In genomic region chr5:177465044-177465443, GRCh38 we compare ENCODE assay signal across 2 cellular contexts.
TF ChIP-seq lines count a peak whose summit lies in the region.

No MANE protein-coding gene starts in this region.

TF ChIP-seq in HEK293, 187 proteins besides CTCF, POLR2A, EP300 and RAD21:
- TF ChIP-seq ZBTB49 (tag by site-specific recombination; IDR thresholded peaks at IDR 0.05; ENCODE audit: low read depth) (no peak), IKZF3 (tag by site-specific recombination; IDR thresholded peaks at IDR 0.05) (no peak), ZNF514 (tag by site-specific recombination; IDR thresholded peaks at IDR 0.05) (no peak), ZNF776 (tag by site-specific recombination; IDR thresholded peaks at IDR 0.05; ENCODE audit: borderline replicate concordance) (no peak), ZNF184 (tag by site-specific recombination; IDR thresholded peaks at IDR 0.05) (0 out of 2 replicates have a peak, but pooled peaks have one; percentile 12), ZNF544 (tag by site-specific recombination; IDR thresholded peaks at IDR 0.05) (no peak), ZNF146 (tag by site-specific recombination; IDR thresholded peaks at IDR 0.05) (peak; percentile 65), ZNF274 (IDR thresholded peaks at IDR 0.05; ENCODE audit: low read length) (no peak), ZNF274 (tag by site-specific recombination; IDR thresholded peaks at IDR 0.05; ENCODE audit: borderline replicate concordance) (no peak), ZNF2 (tag by site-specific recombination; IDR thresholded peaks at IDR 0.05) (no peak), ZNF302 (tag by site-specific recombination; IDR thresholded peaks at IDR 0.05; ENCODE audit: low read depth) (no peak)

TF ChIP-seq in GM23338, 12 proteins besides CTCF, POLR2A, EP300 and RAD21 (continued from another document):
- no peak for TF ChIP-seq REST (IDR thresholded peaks at IDR 0.05; ENCODE audit: unreplicated experiment)
- TF ChIP-seq EZH2 (IDR thresholded peaks at IDR 0.05; ENCODE audit: low read depth, unreplicated experiment): no peak
- TF ChIP-seq, protein P1, sequence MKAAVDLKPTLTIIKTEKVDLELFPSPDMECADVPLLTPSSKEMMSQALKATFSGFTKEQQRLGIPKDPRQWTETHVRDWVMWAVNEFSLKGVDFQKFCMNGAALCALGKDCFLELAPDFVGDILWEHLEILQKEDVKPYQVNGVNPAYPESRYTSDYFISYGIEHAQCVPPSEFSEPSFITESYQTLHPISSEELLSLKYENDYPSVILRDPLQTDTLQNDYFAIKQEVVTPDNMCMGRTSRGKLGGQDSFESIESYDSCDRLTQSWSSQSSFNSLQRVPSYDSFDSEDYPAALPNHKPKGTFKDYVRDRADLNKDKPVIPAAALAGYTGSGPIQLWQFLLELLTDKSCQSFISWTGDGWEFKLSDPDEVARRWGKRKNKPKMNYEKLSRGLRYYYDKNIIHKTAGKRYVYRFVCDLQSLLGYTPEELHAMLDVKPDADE (IDR thresholded peaks at IDR 0.05): no peak
- TF ChIP-seq STAT1 (IDR thresholded peaks at IDR 0.05; ENCODE audit: unreplicated experiment): no peak
- TF ChIP-seq, protein P2, sequence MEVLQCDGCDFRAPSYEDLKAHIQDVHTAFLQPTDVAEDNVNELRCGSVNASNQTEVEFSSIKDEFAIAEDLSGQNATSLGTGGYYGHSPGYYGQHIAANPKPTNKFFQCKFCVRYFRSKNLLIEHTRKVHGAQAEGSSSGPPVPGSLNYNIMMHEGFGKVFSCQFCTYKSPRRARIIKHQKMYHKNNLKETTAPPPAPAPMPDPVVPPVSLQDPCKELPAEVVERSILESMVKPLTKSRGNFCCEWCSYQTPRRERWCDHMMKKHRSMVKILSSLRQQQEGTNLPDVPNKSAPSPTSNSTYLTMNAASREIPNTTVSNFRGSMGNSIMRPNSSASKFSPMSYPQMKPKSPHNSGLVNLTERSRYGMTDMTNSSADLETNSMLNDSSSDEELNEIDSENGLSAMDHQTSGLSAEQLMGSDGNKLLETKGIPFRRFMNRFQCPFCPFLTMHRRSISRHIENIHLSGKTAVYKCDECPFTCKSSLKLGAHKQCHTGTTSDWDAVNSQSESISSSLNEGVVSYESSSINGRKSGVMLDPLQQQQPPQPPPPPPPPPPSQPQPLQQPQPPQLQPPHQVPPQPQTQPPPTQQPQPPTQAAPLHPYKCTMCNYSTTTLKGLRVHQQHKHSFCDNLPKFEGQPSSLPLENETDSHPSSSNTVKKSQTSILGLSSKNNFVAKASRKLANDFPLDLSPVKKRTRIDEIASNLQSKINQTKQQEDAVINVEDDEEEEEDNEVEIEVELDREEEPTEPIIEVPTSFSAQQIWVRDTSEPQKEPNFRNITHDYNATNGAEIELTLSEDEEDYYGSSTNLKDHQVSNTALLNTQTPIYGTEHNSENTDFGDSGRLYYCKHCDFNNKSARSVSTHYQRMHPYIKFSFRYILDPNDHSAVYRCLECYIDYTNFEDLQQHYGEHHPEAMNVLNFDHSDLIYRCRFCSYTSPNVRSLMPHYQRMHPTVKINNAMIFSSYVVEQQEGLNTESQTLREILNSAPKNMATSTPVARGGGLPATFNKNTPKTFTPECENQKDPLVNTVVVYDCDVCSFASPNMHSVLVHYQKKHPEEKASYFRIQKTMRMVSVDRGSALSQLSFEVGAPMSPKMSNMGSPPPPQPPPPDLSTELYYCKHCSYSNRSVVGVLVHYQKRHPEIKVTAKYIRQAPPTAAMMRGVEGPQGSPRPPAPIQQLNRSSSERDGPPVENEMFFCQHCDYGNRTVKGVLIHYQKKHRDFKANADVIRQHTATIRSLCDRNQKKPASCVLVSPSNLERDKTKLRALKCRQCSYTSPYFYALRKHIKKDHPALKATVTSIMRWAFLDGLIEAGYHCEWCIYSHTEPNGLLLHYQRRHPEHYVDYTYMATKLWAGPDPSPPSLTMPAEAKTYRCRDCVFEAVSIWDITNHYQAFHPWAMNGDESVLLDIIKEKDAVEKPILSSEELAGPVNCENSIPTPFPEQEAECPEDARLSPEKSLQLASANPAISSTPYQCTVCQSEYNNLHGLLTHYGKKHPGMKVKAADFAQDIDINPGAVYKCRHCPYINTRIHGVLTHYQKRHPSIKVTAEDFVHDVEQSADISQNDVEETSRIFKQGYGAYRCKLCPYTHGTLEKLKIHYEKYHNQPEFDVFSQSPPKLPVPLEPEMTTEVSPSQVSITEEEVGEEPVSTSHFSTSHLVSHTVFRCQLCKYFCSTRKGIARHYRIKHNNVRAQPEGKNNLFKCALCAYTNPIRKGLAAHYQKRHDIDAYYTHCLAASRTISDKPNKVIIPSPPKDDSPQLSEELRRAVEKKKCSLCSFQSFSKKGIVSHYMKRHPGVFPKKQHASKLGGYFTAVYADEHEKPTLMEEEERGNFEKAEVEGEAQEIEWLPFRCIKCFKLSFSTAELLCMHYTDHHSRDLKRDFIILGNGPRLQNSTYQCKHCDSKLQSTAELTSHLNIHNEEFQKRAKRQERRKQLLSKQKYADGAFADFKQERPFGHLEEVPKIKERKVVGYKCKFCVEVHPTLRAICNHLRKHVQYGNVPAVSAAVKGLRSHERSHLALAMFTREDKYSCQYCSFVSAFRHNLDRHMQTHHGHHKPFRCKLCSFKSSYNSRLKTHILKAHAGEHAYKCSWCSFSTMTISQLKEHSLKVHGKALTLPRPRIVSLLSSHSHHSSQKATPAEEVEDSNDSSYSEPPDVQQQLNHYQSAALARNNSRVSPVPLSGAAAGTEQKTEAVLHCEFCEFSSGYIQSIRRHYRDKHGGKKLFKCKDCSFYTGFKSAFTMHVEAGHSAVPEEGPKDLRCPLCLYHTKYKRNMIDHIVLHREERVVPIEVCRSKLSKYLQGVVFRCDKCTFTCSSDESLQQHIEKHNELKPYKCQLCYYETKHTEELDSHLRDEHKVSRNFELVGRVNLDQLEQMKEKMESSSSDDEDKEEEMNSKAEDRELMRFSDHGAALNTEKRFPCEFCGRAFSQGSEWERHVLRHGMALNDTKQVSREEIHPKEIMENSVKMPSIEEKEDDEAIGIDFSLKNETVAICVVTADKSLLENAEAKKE (CRISPR knock-in tag; IDR thresholded peaks at IDR 0.05): no peak
- no peak for TF ChIP-seq JUNB (IDR thresholded peaks at IDR 0.05; ENCODE audit: unreplicated experiment)
- TF ChIP-seq NANOG (IDR thresholded peaks at IDR 0.05; ENCODE audit: borderline replicate concordance): no peak
- TF ChIP-seq ZNF331 (CRISPR knock-in tag; IDR thresholded peaks at IDR 0.05; ENCODE audit: low read depth): no peak
- no peak for TF ChIP-seq POLR2AphosphoS5 (IDR thresholded peaks at IDR 0.05; ENCODE audit: low read depth)
- TF ChIP-seq EZH2phosphoT487 (IDR thresholded peaks at IDR 0.05; ENCODE audit: unreplicated experiment): no peak
- TF ChIP-seq ZNF114 (CRISPR knock-in tag; IDR thresholded peaks at IDR 0.05): no peak
